Comparison of ENCODE assay signal across 18 cellular contexts in genomic region chr5:135194573-135195266, GRCh38.
DNase-seq lines count a peak whose midpoint lies in the region; ATAC-seq and TF ChIP-seq lines count a peak whose summit lies in the region.
"Had no signal": no experiment of that assay in that cellular context is flagged by ENCODE, and none has a peak within 500 bp of the region (broad histone marks: within the 10 kb centered on the region; RNA-seq: fewer than 3 reads in every experiment).

No MANE protein-coding gene starts in this region.

- no peak overlapping the region for H3K9ac ChIP-seq in GM23248
- no peak overlapping the region for H3K9ac ChIP-seq in smooth muscle cell (ENCODE audit: low read depth)
- H3K9ac ChIP-seq: KMS-11, parathyroid adenoma had no signal

- no peaks in the 10 kb centered on the region for H3K9me3 Mint-ChIP-seq in T-helper 2 cell treated with Interferon-gamma antibody and Interleukin-4, amounts not matched to agents 5 μg/mL and 100 μg/mL, for 36 hours

- in situ Hi-C loops in GM23248 (cut with MboI) = no loop called here

- H3K79me2 ChIP-seq in GM23248 (ENCODE audit: insufficient read depth) (no peaks in the 10 kb centered on the region), smooth muscle cell (ENCODE audit: low read depth) (peaks cover 5% of the 10 kb centered on the region)
- H3K79me2 ChIP-seq: parathyroid adenoma had no signal

- H4K20me1 ChIP-seq in GM23248 (ENCODE audit: insufficient read depth) = no peaks in the 10 kb centered on the region
- H4K20me1 ChIP-seq in smooth muscle cell (ENCODE audit: low read depth) = no peaks in the 10 kb centered on the region

- no peak overlapping the region for H3K4me3 Mint-ChIP-seq in T-helper 2 cell treated with Interferon-gamma antibody and Interleukin-4, amounts not matched to agents 5 μg/mL and 100 μg/mL, for 36 hours
- H3K4me3 Mint-ChIP-seq: stimulated activated naive B cell treated with anti-CD40 and anti-IgM and Interleukin-4, amounts not matched to agents 10 μg/mL and 1 μg/mL and 100 μg/mL, for 72 hours had no signal

- H3K4me1 Mint-ChIP-seq in T-helper 2 cell treated with Interferon-gamma antibody and Interleukin-4, amounts not matched to agents 5 μg/mL and 100 μg/mL, for 36 hours (ENCODE audit: low read depth) = no peaks in the 10 kb centered on the region

- H3K27me3 ChIP-seq in GM23248 (replicated peaks; ENCODE audit: insufficient read depth) (0 out of 2 replicates have a peak, but pooled peaks cover 12% of the 10 kb centered on the region), smooth muscle cell (ENCODE audit: low read depth) (no peaks in the 10 kb centered on the region)

- peaks cover 21% of the 10 kb centered on the region for H3K4me1 ChIP-seq in GM23248 (ENCODE audit: insufficient read depth)
- H3K4me1 ChIP-seq in smooth muscle cell (ENCODE audit: low read depth) = peaks cover 3% of the 10 kb centered on the region
- H3K4me1 ChIP-seq: parathyroid adenoma had no signal

- ATAC-seq in SK-N-SH treated with all-trans-retinoic acid at 6 μM for 48 hours = peak; percentile 14; the same call in 2 of the 3 replicates
- ATAC-seq: activated CD4-positive, CD25-positive, alpha-beta regulatory T cell treated with anti-CD3 and anti-CD28 coated beads, Interleukin-2, amount 50 U/mL, for 24 hours; stimulated activated naive B cell treated with anti-CD40 and anti-IgM and Interleukin-4, amounts not matched to agents 10 μg/mL and 1 μg/mL and 100 μg/mL, for 72 hours had no signal

- no peaks in the 10 kb centered on the region for H3K36me3 Mint-ChIP-seq in T-helper 2 cell treated with Interferon-gamma antibody and Interleukin-4, amounts not matched to agents 5 μg/mL and 100 μg/mL, for 36 hours (ENCODE audit: low read depth)

- DNase-seq in GM23248 (peak; percentile 64), fibroblast of peridontal ligament (ENCODE audit: extremely low read depth) (peak; percentile 81), smooth muscle cell (lab: John Stamatoyannopoulos, UW; ENCODE audit: unreplicated experiment) (no peak), GF-D8 (lab: John Stamatoyannopoulos, UW) (no peak), NCI-H524 (lab: John Stamatoyannopoulos, UW) (no peak)
- no peak for DNase-seq in T-helper 2 cell treated with Interferon-gamma antibody and Interleukin-4, amounts not matched to agents 5 μg/mL and 100 μg/mL, for 36 hours (ENCODE audit: low spot score)
- DNase-seq: dermis blood vessel endothelial cell; DMS53; erythroblast; hippocampal formation; NCI-H1436 treated with DMSO at 0.1 percent for 48 hours; stimulated activated naive B cell treated with anti-CD40 and anti-IgM and Interleukin-4, amounts not matched to agents 10 μg/mL and 1 μg/mL and 100 μg/mL, for 72 hours; trophoblast cell had no signal

- peaks cover 77% of the 10 kb centered on the region for H3K27me3 Mint-ChIP-seq in T-helper 2 cell treated with Interferon-gamma antibody and Interleukin-4, amounts not matched to agents 5 μg/mL and 100 μg/mL, for 36 hours (ENCODE audit: low read depth)

- H2AFZ ChIP-seq in GM23248 (no peak overlapping the region), smooth muscle cell (ENCODE audit: low read depth) (no peak overlapping the region)
- H2AFZ ChIP-seq: parathyroid adenoma had no signal

- peaks cover 21% of the 10 kb centered on the region for H3F3A ChIP-seq in GM23248 (ENCODE audit: insufficient read depth)
- peaks cover 15% of the 10 kb centered on the region for H3F3A ChIP-seq in smooth muscle cell (ENCODE audit: low read depth)

- H3K4me2 ChIP-seq in GM23248 (ENCODE audit: unreplicated experiment) (peak overlapping the region; percentile 7), smooth muscle cell (peak overlapping the region; percentile 38)
- H3K4me2 ChIP-seq: KMS-11 had no signal

- no peak overlapping the region for H3K27ac Mint-ChIP-seq in T-helper 2 cell treated with Interferon-gamma antibody and Interleukin-4, amounts not matched to agents 5 μg/mL and 100 μg/mL, for 36 hours
- H3K27ac Mint-ChIP-seq: stimulated activated naive B cell treated with anti-CD40 and anti-IgM and Interleukin-4, amounts not matched to agents 10 μg/mL and 1 μg/mL and 100 μg/mL, for 72 hours had no signal

- H3K36me3 ChIP-seq in GM23248 (ENCODE audit: low read depth) (no peaks in the 10 kb centered on the region), smooth muscle cell (ENCODE audit: low read depth) (no peaks in the 10 kb centered on the region)

- H3K4me3 ChIP-seq in GM23248 (no peak overlapping the region), smooth muscle cell (no peak overlapping the region)

- H3K27ac ChIP-seq in GM23248 (peak overlapping the region; percentile 31; the same call in 1 of the 2 replicates), smooth muscle cell (ENCODE audit: low read depth) (peak overlapping the region; percentile 68)
- H3K27ac ChIP-seq: C4-2B, KMS-11, parathyroid adenoma had no signal

- 60 to 62% methylated on average over 4 of the region's 4 CpGs for WGBS in GM23248 (ENCODE audit: low coverage in 1 of 2, low lambda C conversion rate in 2 of 2, missing lambda C conversion rate in 2 of 2), 2 experiments
- WGBS in smooth muscle cell (ENCODE audit: low lambda C conversion rate) = 45% methylated on average over 4 of the region's 4 CpGs

- no peaks in the 10 kb centered on the region for H3K9me3 ChIP-seq in GM23248 (ENCODE audit: low read depth)
- H3K9me3 ChIP-seq in smooth muscle cell (replicated peaks; ENCODE audit: low read depth) = peaks cover 4% of the 10 kb centered on the region

- no peaks in the 10 kb centered on the region for H3K9me2 ChIP-seq in GM23248 (ENCODE audit: insufficient read depth)

- no peak for TF ChIP-seq CTCF in smooth muscle cell (IDR thresholded peaks at IDR 0.05; ENCODE audit: borderline replicate concordance, insufficient read depth, poor library complexity, severe bottlenecking)

TF ChIP-seq in SK-N-SH treated with all-trans-retinoic acid at 6 μM for 48 hours, 23 proteins besides CTCF, POLR2A, EP300 and RAD21 (continues in another document):
- no peak for TF ChIP-seq ZC3H10 (CRISPR knock-in tag; IDR thresholded peaks at IDR 0.05)
- no peak for TF ChIP-seq ZNF8 (CRISPR knock-in tag; IDR thresholded peaks at IDR 0.05)
- no peak for TF ChIP-seq ESRRG (CRISPR knock-in tag; IDR thresholded peaks at IDR 0.05)
- no peak for TF ChIP-seq ZFP3 (CRISPR knock-in tag; IDR thresholded peaks at IDR 0.05)
- TF ChIP-seq ZNF565 (CRISPR knock-in tag; conservative IDR thresholded peaks at IDR 0.05; ENCODE audit: low read depth) = no peak
- no peak for TF ChIP-seq ISL1 (CRISPR knock-in tag; IDR thresholded peaks at IDR 0.05)
- no peak for TF ChIP-seq ZFP30 (CRISPR knock-in tag; IDR thresholded peaks at IDR 0.05)
- no peak for TF ChIP-seq ZNF70 (CRISPR knock-in tag; IDR thresholded peaks at IDR 0.05)
- TF ChIP-seq PPARA (CRISPR knock-in tag; IDR thresholded peaks at IDR 0.05; ENCODE audit: borderline replicate concordance) = no peak
- TF ChIP-seq SNAI2 (CRISPR knock-in tag; IDR thresholded peaks at IDR 0.05) = no peak
- no peak for TF ChIP-seq CSRNP3 (CRISPR knock-in tag; IDR thresholded peaks at IDR 0.05)
- no peak for TF ChIP-seq CSDC2 (CRISPR knock-in tag; IDR thresholded peaks at IDR 0.05)
- TF ChIP-seq TCF4 (CRISPR knock-in tag; IDR thresholded peaks at IDR 0.05; ENCODE audit: borderline replicate concordance) = no peak
- TF ChIP-seq PATZ1 (CRISPR knock-in tag; IDR thresholded peaks at IDR 0.05; ENCODE audit: borderline replicate concordance) = no peak
- no peak for TF ChIP-seq TOX (CRISPR knock-in tag; IDR thresholded peaks at IDR 0.05; ENCODE audit: borderline replicate concordance)
- TF ChIP-seq BACH2 (CRISPR knock-in tag; IDR thresholded peaks at IDR 0.05; ENCODE audit: borderline replicate concordance) = no peak
- TF ChIP-seq POU6F1 (CRISPR knock-in tag; IDR thresholded peaks at IDR 0.05; ENCODE audit: borderline replicate concordance, low read depth) = no peak
- no peak for TF ChIP-seq OSR1 (CRISPR knock-in tag; IDR thresholded peaks at IDR 0.05)

Comparison
In these comparisons a context has a peak if more than half of its experiments do, and no peak if none do; other contexts are left out.
1. DNase-seq: peak in GM23248 (single experiment) and fibroblast of peridontal ligament (single experiment); none in smooth muscle cell (single experiment), T-helper 2 cell treated with Interferon-gamma antibody and Interleukin-4, amounts not matched to agents 5 μg/mL and 100 μg/mL, for 36 hours (single experiment), GF-D8 (single experiment) and NCI-H524 (0 of 2).